ENCODE assay signal across 10 cellular contexts in genomic region chr5:130198927-130199326, GRCh38.
A peak's percentile ranks its signal among the peaks of the same experiment; 100 is the strongest.
DNase-seq lines count a peak whose midpoint lies in the region; ATAC-seq and TF ChIP-seq lines count a peak whose summit lies in the region.
"Had no signal": no experiment of that assay in that cellular context is flagged by ENCODE, and none has a peak within 500 bp of the region (broad histone marks: within the 10 kb centered on the region; RNA-seq: fewer than 3 reads in every experiment).

No MANE protein-coding gene starts in this region.

- ATAC-seq in GM21381 (IDR thresholded peaks at IDR 0.05; ENCODE audit: unreplicated experiment): peak; percentile 51
- no peak for ATAC-seq in HG03460 (IDR thresholded peaks at IDR 0.05; ENCODE audit: unreplicated experiment)
- no peak for ATAC-seq in GM18861 (IDR thresholded peaks at IDR 0.05; ENCODE audit: unreplicated experiment)

- DNase-seq in DMS 273 (lab: John Stamatoyannopoulos, UW; ENCODE audit: unreplicated experiment): peak; percentile 30
- DNase-seq in NCI-H460 (ENCODE audit: extremely low read depth, low read depth): peak; percentile 42
- peak in 1 of 2 donors; percentile 2 for DNase-seq in foreskin fibroblast
- DNase-seq in NCI-H69 (lab: John Stamatoyannopoulos, UW): no peak
- no peak for DNase-seq in activated CD4-positive, alpha-beta T cell treated with anti-CD3 and anti-CD28 coated beads for 48 hours
- DNase-seq: kidney glomerular epithelial cell, NCI-H774 had no signal

- no peak overlapping the region for H3K4me3 ChIP-seq in foreskin fibroblast (ENCODE audit: low read depth in 1 of 2, low read length in 2 of 2)

- TF ChIP-seq CTCF in foreskin fibroblast (IDR thresholded peaks at IDR 0.05; ENCODE audit: low read depth, low read length): peak; percentile 23

Comparison
In these comparisons a context has a peak if more than half of its experiments do, and no peak if none do; other contexts are left out.
1. DNase-seq: peak in DMS 273 (single experiment) and NCI-H460 (single experiment); none in NCI-H69 (single experiment) and activated CD4-positive, alpha-beta T cell treated with anti-CD3 and anti-CD28 coated beads for 48 hours (single experiment).